9 cellular contexts compared by ENCODE assay signal in genomic region chr1:144101397-144102050, GRCh38.
DNase-seq lines count a peak whose midpoint lies in the region; ATAC-seq and TF ChIP-seq lines count a peak whose summit lies in the region.
"Had no signal": no experiment of that assay in that cellular context is flagged by ENCODE, and none has a peak within 500 bp of the region (broad histone marks: within the 10 kb centered on the region; RNA-seq: fewer than 3 reads in every experiment).

No MANE protein-coding gene starts in this region.

- CTCF ChIA-PET in OCI-LY7 (lab: Charles Lee; ENCODE audit: unreplicated experiment) = no interaction called here

- TF ChIP-seq CTCF in epithelial cell of esophagus (IDR thresholded peaks at IDR 0.05; ENCODE audit: insufficient read depth, low read depth, low read length, missing control alignments) = no peak
- no peak for TF ChIP-seq CTCF in OCI-LY7 (conservative IDR thresholded peaks at IDR 0.05; ENCODE audit: low read length)

- H2AFZ ChIP-seq in OCI-LY7 (ENCODE audit: low read length) = no peak overlapping the region

- no peaks in the 10 kb centered on the region for H3K36me3 ChIP-seq in OCI-LY7 (ENCODE audit: insufficient read depth, low read length)

- no peak for ATAC-seq in GM21737 (IDR thresholded peaks at IDR 0.05; ENCODE audit: unreplicated experiment)
- ATAC-seq in GM19023 (IDR thresholded peaks at IDR 0.05; ENCODE audit: unreplicated experiment) = no peak

- H3K79me2 ChIP-seq in OCI-LY7 (ENCODE audit: insufficient read depth, low read depth, low read length) = no peaks in the 10 kb centered on the region

- POLR2A ChIA-PET in OCI-LY7 (lab: Charles Lee) = no interaction called here

- no peak overlapping the region for H3K27ac ChIP-seq in OCI-LY7 (ENCODE audit: low read depth, low read length, poor library complexity, severe bottlenecking)

- peak; percentile 42 for DNase-seq in Daoy (ENCODE audit: low read depth)
- peak; percentile 3 to 8 for DNase-seq in activated CD4-positive, alpha-beta T cell treated with anti-CD3 and anti-CD28 coated beads, Interleukin-2, amount 50 U/mL, for 48 hours
- peak; percentile 40 for DNase-seq in epithelial cell of esophagus (ENCODE audit: low read depth)
- peak; percentile 91 for DNase-seq in posterior vena cava (ENCODE audit: low spot score)
- no peak for DNase-seq in C1 segment of cervical spinal cord (lab: John Stamatoyannopoulos, UW)
- DNase-seq in OCI-LY7 (ENCODE audit: low spot score) = no peak
- DNase-seq: NCI-H748 treated with DMSO at 0.1 percent for 48 hours had no signal

- H3K9me3 ChIP-seq in OCI-LY7 (ENCODE audit: low read length) = no peaks in the 10 kb centered on the region

- H3K4me2 ChIP-seq in OCI-LY7 (ENCODE audit: low read length) = no peak overlapping the region

- intact Hi-C loops in posterior vena cava (cut with DNase I) (no loop called here), OCI-LY7 (cut with micrococcal nuclease; ENCODE audit: unreplicated experiment) (no loop called here)

- no TSS peak for BruUV-seq in OCI-LY7 (replicated peaks; lab: Mats Ljungman, UMichigan)

- H4K20me1 ChIP-seq in OCI-LY7 (ENCODE audit: insufficient read depth, low read length) = no peaks in the 10 kb centered on the region

- no peaks in the 10 kb centered on the region for H3K4me1 ChIP-seq in OCI-LY7 (ENCODE audit: insufficient read depth, low read length, poor library complexity, severe bottlenecking)

- no peaks in the 10 kb centered on the region for H3K9me2 ChIP-seq in OCI-LY7 (ENCODE audit: insufficient read depth, low read length)

- H3K4me3 ChIP-seq in epithelial cell of esophagus (ENCODE audit: low read length) = no peak overlapping the region
- H3K4me3 ChIP-seq in OCI-LY7 (ENCODE audit: low read depth, low read length, poor library complexity, severe bottlenecking) = no peak overlapping the region

Comparison
In these comparisons a context has a peak if more than half of its experiments do, and no peak if none do; other contexts are left out.
1. DNase-seq: peak in Daoy (single experiment), activated CD4-positive, alpha-beta T cell treated with anti-CD3 and anti-CD28 coated beads, Interleukin-2, amount 50 U/mL, for 48 hours (2 of 2), epithelial cell of esophagus (single experiment) and posterior vena cava (single experiment); none in C1 segment of cervical spinal cord (0 of 14) and OCI-LY7 (single experiment).